3 cellular contexts compared by ENCODE assay signal in genomic region chr7:128774029-128774689, GRCh38.
TF ChIP-seq lines count a peak whose summit lies in the region.

No MANE protein-coding gene starts in this region.

TF ChIP-seq in SK-N-SH treated with all-trans-retinoic acid at 6 μM for 48 hours, 23 proteins besides CTCF, POLR2A, EP300 and RAD21 (continues in another document):
- TF ChIP-seq POU6F1 (CRISPR knock-in tag; IDR thresholded peaks at IDR 0.05; ENCODE audit: borderline replicate concordance, low read depth) (no peak), PATZ1 (CRISPR knock-in tag; IDR thresholded peaks at IDR 0.05; ENCODE audit: borderline replicate concordance) (no peak), ZNF8 (CRISPR knock-in tag; IDR thresholded peaks at IDR 0.05) (no peak), ESRRG (CRISPR knock-in tag; IDR thresholded peaks at IDR 0.05) (no peak), BACH2 (CRISPR knock-in tag; IDR thresholded peaks at IDR 0.05; ENCODE audit: borderline replicate concordance) (no peak), CSRNP3 (CRISPR knock-in tag; IDR thresholded peaks at IDR 0.05) (no peak), ZC3H10 (CRISPR knock-in tag; IDR thresholded peaks at IDR 0.05) (no peak), TCF4 (CRISPR knock-in tag; IDR thresholded peaks at IDR 0.05; ENCODE audit: borderline replicate concordance) (no peak), CSDC2 (CRISPR knock-in tag; IDR thresholded peaks at IDR 0.05) (no peak), SNAI2 (CRISPR knock-in tag; IDR thresholded peaks at IDR 0.05) (no peak), CREB5 (CRISPR knock-in tag; IDR thresholded peaks at IDR 0.05; ENCODE audit: low read depth) (no peak)

TF ChIP-seq in SK-N-SH, 30 proteins besides CTCF, POLR2A, EP300 and RAD21:
- TF ChIP-seq SIN3A (IDR thresholded peaks at IDR 0.05; ENCODE audit: borderline replicate concordance, low read depth, low read length) (no peak), TEAD4 (IDR thresholded peaks at IDR 0.05; ENCODE audit: borderline replicate concordance, insufficient read depth) (no peak), POLR2AphosphoS5 (IDR thresholded peaks at IDR 0.05; ENCODE audit: low read depth, low read length) (no peak), FOSL2 (IDR thresholded peaks at IDR 0.05; ENCODE audit: borderline replicate concordance, low read depth) (no peak), SMC3 (IDR thresholded peaks at IDR 0.05; ENCODE audit: low read depth, low read length) (no peak), MXI1 (IDR thresholded peaks at IDR 0.05; ENCODE audit: low read depth, low read length) (no peak), GABPA (IDR thresholded peaks at IDR 0.05; ENCODE audit: low read depth) (no peak), ELF1 (IDR thresholded peaks at IDR 0.05) (no peak), USF1 (IDR thresholded peaks at IDR 0.05; ENCODE audit: borderline replicate concordance, low read depth) (no peak), RFX5 (IDR thresholded peaks at IDR 0.05; ENCODE audit: low read length) (no peak), TCF12 (IDR thresholded peaks at IDR 0.05) (no peak), JUND (IDR thresholded peaks at IDR 0.05) (no peak), NFIC (IDR thresholded peaks at IDR 0.05; ENCODE audit: borderline replicate concordance) (no peak)

TF ChIP-seq in H1, 55 proteins besides CTCF, POLR2A, EP300 and RAD21:
- TF ChIP-seq BRCA1 (IDR thresholded peaks at IDR 0.05; ENCODE audit: low read depth, low read length) (no peak), POLR2AphosphoS5 (IDR thresholded peaks at IDR 0.05; ENCODE audit: low read depth, low read length) (0 out of 2 replicates have a peak, but pooled peaks have one; percentile 1)
